Comparison of ENCODE assay signal across 17 cellular contexts in the genomic region with DNA sequence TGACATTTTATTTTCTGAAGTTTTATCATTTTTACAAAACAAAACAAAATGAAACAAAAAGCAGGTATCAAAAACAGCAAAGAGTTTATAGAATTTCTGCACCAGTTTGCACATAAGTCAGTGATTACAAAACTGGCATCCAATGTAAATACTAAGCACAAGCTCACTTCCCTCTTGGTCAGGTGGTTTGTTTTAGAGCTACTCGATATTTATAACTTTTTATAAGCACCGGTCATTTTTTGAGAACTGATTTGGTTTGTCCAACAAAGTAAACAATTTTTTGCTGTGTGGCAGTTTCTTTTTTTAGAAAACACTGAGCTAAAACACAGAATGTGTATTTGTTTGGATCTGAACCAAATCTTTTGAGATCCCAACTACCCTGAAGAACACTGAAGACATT. TPM values are rescaled to one million over a fixed set of nuclear protein-coding genes. Genes with fewer than 3 reads are reported as not detected.
A peak's percentile ranks its signal among the peaks of the same experiment; 100 is the strongest.
DNase-seq lines count a peak whose midpoint lies in the region; FAIRE-seq and TF ChIP-seq lines count a peak whose summit lies in the region.
"Not testable (repeated sequence)": the region's sequence is repeated elsewhere in the genome, so short reads cannot be mapped to it uniquely, and the experiment has no call there.
"Had no signal": no experiment of that assay in that cellular context is flagged by ENCODE, and none has a peak within 500 bp of the region (broad histone marks: within the 10 kb centered on the region; RNA-seq: fewer than 3 reads in every experiment).

No MANE protein-coding gene starts in this region.

- not testable (repeated sequence) for H3K27me3 Mint-ChIP-seq in CD14-positive monocyte (ENCODE audit: low read depth in 3 of 3); activated naive CD4-positive, alpha-beta T cell treated with anti-CD3 and anti-CD28 coated beads, Interleukin-2, amount 50 U/mL, for 24 hours; osteocyte (ENCODE audit: unreplicated experiment)

- TF ChIP-seq CTCF in CD14-positive monocyte (IDR thresholded peaks at IDR 0.05); HL-60 (IDR thresholded peaks at IDR 0.05; ENCODE audit: insufficient read depth, low read length); kidney (IDR thresholded peaks at IDR 0.05; ENCODE audit: borderline replicate concordance, extremely low read depth, insufficient read depth); osteocyte (IDR thresholded peaks at IDR 0.05): not testable (repeated sequence)

- not testable (repeated sequence) for H3K4me3 Mint-ChIP-seq in CD14-positive monocyte; activated naive CD4-positive, alpha-beta T cell treated with anti-CD3 and anti-CD28 coated beads, Interleukin-2, amount 50 U/mL, for 24 hours; osteocyte (ENCODE audit: unreplicated experiment)

- not testable (repeated sequence) for DNase-seq in CD14-positive monocyte (ENCODE audit: low spot score); HL-60 (ENCODE audit: low read depth in 1 of 2, low spot score in 1 of 2); SK-N-MC (ENCODE audit: low read depth, low spot score); kidney; osteocyte (ENCODE audit: extremely low spot score, unreplicated experiment)

- peak overlapping the region; percentile 55 to 80 (median 74) for H3K27ac Mint-ChIP-seq in CD14-positive monocyte
- peak overlapping the region; percentile 86 for H3K27ac Mint-ChIP-seq in activated naive CD4-positive, alpha-beta T cell treated with anti-CD3 and anti-CD28 coated beads, Interleukin-2, amount 50 U/mL, for 24 hours
- H3K27ac Mint-ChIP-seq in osteocyte (ENCODE audit: unreplicated experiment): peak overlapping the region; percentile 56

- intact Hi-C loops in CD14-positive monocyte (cut with micrococcal nuclease): loop anchor here in 1 of 2 donors (5.0 kb wide), 1 partner anchor 44 kb away; no protein-coding TSS in a partner anchor
- intact Hi-C loops in kidney (cut with DNase I): not testable (repeated sequence)

- peak; percentile 79 for FAIRE-seq in kidney (lab: Jason Lieb, UNC)

- H3K27me3 ChIP-seq in HL-60 (ENCODE audit: insufficient read depth, poor library complexity, severe bottlenecking); endocrine pancreas (ENCODE audit: control insufficient read depth, insufficient read depth, low read length): not testable (repeated sequence)

- H3K9me3 Mint-ChIP-seq in CD14-positive monocyte; activated naive CD4-positive, alpha-beta T cell treated with anti-CD3 and anti-CD28 coated beads, Interleukin-2, amount 50 U/mL, for 24 hours; osteocyte (ENCODE audit: unreplicated experiment): not testable (repeated sequence)

- peaks cover 49 to 66% of the 10 kb centered on the region in 2 donors for H3K36me3 Mint-ChIP-seq in CD14-positive monocyte
- peaks cover 26% of the 10 kb centered on the region for H3K36me3 Mint-ChIP-seq in activated naive CD4-positive, alpha-beta T cell treated with anti-CD3 and anti-CD28 coated beads, Interleukin-2, amount 50 U/mL, for 24 hours
- peaks cover 38% of the 10 kb centered on the region for H3K36me3 Mint-ChIP-seq in osteocyte (ENCODE audit: unreplicated experiment)

- H3K27ac ChIP-seq in HL-60 (replicated peaks): 0 out of 2 replicates have a peak overlapping the region, but pooled peaks have one; percentile 1
- H3K27ac ChIP-seq in SK-N-MC: peak overlapping the region; percentile 68; the same call in 1 of the 2 replicates
- not testable (repeated sequence) for H3K27ac ChIP-seq in kidney (ENCODE audit: low read depth in 2 of 2, low read length in 2 of 2)
- H3K27ac ChIP-seq in temporal lobe (ENCODE audit: low read depth, low read length): peak overlapping the region; percentile 1

- H3K9ac ChIP-seq in SK-N-MC (ENCODE audit: insufficient read length); endocrine pancreas (ENCODE audit: control insufficient read depth, insufficient read depth, low read length); kidney (ENCODE audit: low read length in 2 of 2): not testable (repeated sequence)

- peaks cover 64% of the 10 kb centered on the region for H3K36me3 ChIP-seq in SK-N-MC (ENCODE audit: insufficient read depth, low read length)
- H3K36me3 ChIP-seq in endocrine pancreas (ENCODE audit: control insufficient read depth, insufficient read depth, low read length): not testable (repeated sequence)
- H3K36me3 ChIP-seq in kidney (ENCODE audit: control insufficient read depth in 1 of 2, insufficient read depth in 2 of 2, low read length in 2 of 2): peaks cover 12 to 25% of the 10 kb centered on the region in 2 donors

- peaks cover 54% of the 10 kb centered on the region for H3K4me1 Mint-ChIP-seq in CD14-positive monocyte
- H3K4me1 Mint-ChIP-seq in activated naive CD4-positive, alpha-beta T cell treated with anti-CD3 and anti-CD28 coated beads, Interleukin-2, amount 50 U/mL, for 24 hours: peaks cover 53% of the 10 kb centered on the region
- H3K4me1 Mint-ChIP-seq in osteocyte (ENCODE audit: unreplicated experiment): peaks cover 31% of the 10 kb centered on the region

- H3K9me3 ChIP-seq in SK-N-MC (ENCODE audit: low read depth, low read length); endocrine pancreas (ENCODE audit: control insufficient read depth, low read length); kidney (ENCODE audit: control insufficient read depth in 1 of 2, low read length in 2 of 2): not testable (repeated sequence)

- H3K4me3 ChIP-seq in HL-60 (replicated peaks; ENCODE audit: insufficient read depth, low read length); SK-N-MC; kidney (ENCODE audit: low read length in 2 of 2): not testable (repeated sequence)
- H3K4me3 ChIP-seq in endocrine pancreas (ENCODE audit: control insufficient read depth, insufficient read depth, low read length): peak overlapping the region; percentile 52

- H3K4me1 ChIP-seq in endocrine pancreas (ENCODE audit: control insufficient read depth, insufficient read depth, low read length): peaks cover 29% of the 10 kb centered on the region
- H3K4me1 ChIP-seq in kidney (ENCODE audit: control insufficient read depth in 1 of 2, insufficient read depth in 1 of 2, low read depth in 1 of 2, low read length in 2 of 2): not testable (repeated sequence)

RNA-seq across cellular contexts. Expression of a gene that starts 9.4 kb away (rescaled TPM):
- polyA plus RNA-seq in CD14-positive monocyte: 1,000 to 10,000 TPM; 1,064 to 1,089 TPM
- total RNA-seq in kidney: 107 TPM
- polyA plus RNA-seq in kidney (ENCODE audit: insufficient read depth, low read depth, low replicate concordance): 75.9 TPM
- 126 and 127 TPM in 2 replicates for total RNA-seq in osteocyte
- total RNA-seq in temporal lobe: 66.4 TPM

RNA-seq across cellular contexts. Expression of a gene that starts 26.9 kb away (rescaled TPM):
- polyA plus RNA-seq in CD14-positive monocyte (not detected), kidney (ENCODE audit: insufficient read depth, low read depth, low replicate concordance) (not detected)
- total RNA-seq in kidney (not detected), osteocyte (not detected in 2 replicates), temporal lobe (not detected)
- total RNA-seq: activated CD8-positive, alpha-beta T cell treated with anti-CD3 and anti-CD28 coated beads, Interleukin-2, amount 10 ng/mL, durations not matched to agents 7 days and 5 days; adrenal gland; foreskin keratinocyte; mesothelial cell of epicardium; natural killer cell; omental fat pad; SK-MEL-5; T-helper 1 cell treated with Interleukin-12 subunit alpha and Interleukin-12 subunit beta and Interleukin-4 antibody, amounts not matched to agents 30 ng/mL and 1 ng/mL, for 36 hours had no signal
- polyA plus RNA-seq: adrenal gland, esophagus, foreskin keratinocyte had no signal

RNA-seq across cellular contexts. Expression of a gene that starts 35.9 kb away (rescaled TPM):
- 100 to 1,000 TPM; 557 to 697 TPM for polyA plus RNA-seq in CD14-positive monocyte
- total RNA-seq in kidney: 16.7 TPM
- polyA plus RNA-seq in kidney (ENCODE audit: insufficient read depth, low read depth, low replicate concordance): 2.5 TPM
- not detected in 2 replicates for total RNA-seq in osteocyte
- 1.7 TPM for total RNA-seq in temporal lobe
- total RNA-seq: mesothelial cell of epicardium had no signal
